In the genomic region with DNA sequence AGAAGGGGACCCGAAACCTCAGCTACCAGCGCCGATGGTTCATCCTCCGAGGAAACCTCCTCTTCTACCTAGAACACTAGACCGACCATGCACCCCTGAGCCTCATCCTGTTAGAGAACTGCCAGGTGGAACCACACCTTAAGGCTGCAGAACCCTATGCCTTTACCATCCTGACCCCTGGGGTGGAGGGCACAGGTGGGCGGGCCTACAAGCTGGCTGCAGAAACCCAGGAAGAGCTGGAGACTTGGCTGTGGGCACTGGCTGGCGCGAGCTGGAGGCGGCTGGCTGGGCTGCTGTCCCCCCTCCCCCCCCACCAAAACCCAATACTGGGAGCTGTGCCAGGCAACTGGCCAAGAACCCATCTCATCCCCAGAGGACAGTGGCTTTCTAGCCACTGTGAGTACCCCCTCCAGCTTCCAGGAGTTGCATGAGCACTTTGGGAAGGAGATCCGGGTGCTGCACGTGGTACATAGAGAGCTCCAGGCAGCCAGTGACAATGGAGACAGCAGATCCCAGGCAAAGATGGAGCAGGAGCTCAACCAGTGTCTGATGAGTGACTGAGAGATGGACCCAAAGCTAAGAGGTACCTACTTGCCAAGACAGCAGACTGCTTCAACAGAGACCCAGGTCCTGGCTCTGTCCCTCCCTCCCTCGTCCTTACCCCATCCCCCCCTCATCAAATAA, we compare ENCODE assay signal across 9 cellular contexts. TPM values are rescaled to one million over a fixed set of nuclear protein-coding genes. Genes with fewer than 3 reads are reported as not detected.
DNase-seq lines count a peak whose midpoint lies in the region; ATAC-seq, FAIRE-seq and TF ChIP-seq lines count a peak whose summit lies in the region.
"Had no signal": no experiment of that assay in that cellular context is flagged by ENCODE, and none has a peak within 500 bp of the region (broad histone marks: within the 10 kb centered on the region; RNA-seq: fewer than 3 reads in every experiment).

No MANE protein-coding gene starts in this region.

- peak overlapping the region; percentile 99 for H3K4me2 ChIP-seq in GM12878 (ENCODE audit: control insufficient read depth, insufficient read depth)

- H3K36me3 ChIP-seq in A673 (ENCODE audit: insufficient read depth, low read length, poor library complexity, severe bottlenecking) = peaks cover 47% of the 10 kb centered on the region
- H3K36me3 ChIP-seq in HUES6 (ENCODE audit: control insufficient read depth, insufficient read depth, low read length) = peaks cover 50% of the 10 kb centered on the region
- peaks cover 3 to 23% of the 10 kb centered on the region in 2 experiments for H3K36me3 ChIP-seq in GM12878 (ENCODE audit: control insufficient read depth in 2 of 2, insufficient read depth in 2 of 2, low read length in 1 of 2)
- H3K36me3 ChIP-seq in mesodermal cell (ENCODE audit: control insufficient read depth, insufficient read depth, low read length) = peaks cover 65% of the 10 kb centered on the region

- H3K27me3 ChIP-seq in A673 (replicated peaks; ENCODE audit: insufficient read depth, low read depth, low read length, poor library complexity) (no peaks in the 10 kb centered on the region), HUES6 (ENCODE audit: control insufficient read depth, insufficient read depth, low read length) (no peaks in the 10 kb centered on the region), GM12878 (replicated peaks in 1 of 2; ENCODE audit: control insufficient read depth in 2 of 2, insufficient read depth in 2 of 2, low read length in 1 of 2) (no peaks in the 10 kb centered on the region)

- TF ChIP-seq RAD21 in GM12878 (IDR thresholded peaks at IDR 0.05; ENCODE audit: insufficient read depth, low read depth, low read length) = no peak

- SMC1A ChIA-PET in GM12878 (lab: Charles Lee; ENCODE audit: uncharacterized antibody, unreplicated experiment) = interaction anchor here (0.7 to 1.7 kb wide), 5 partner anchors 9 to 265 kb away, joined by 3 to 4 read pairs (median 4); a partner anchor contains a TSS

- H3K9me3 ChIP-seq in A673 (ENCODE audit: low read depth, low read length, poor library complexity, severe bottlenecking) (no peaks in the 10 kb centered on the region), HUES6 (ENCODE audit: control insufficient read depth, insufficient read depth, low read depth, low read length) (no peaks in the 10 kb centered on the region), GM12878 (replicated peaks; ENCODE audit: control insufficient read depth, insufficient read depth, low read length) (no peaks in the 10 kb centered on the region), mesodermal cell (ENCODE audit: control insufficient read depth, low read length) (no peaks in the 10 kb centered on the region)

- TF ChIP-seq EP300 in GM12878 (IDR thresholded peaks at IDR 0.05; ENCODE audit: borderline replicate concordance in 1 of 2, control insufficient read depth in 1 of 2, low read depth in 2 of 2, low read length in 2 of 2) = no peak

- intact Hi-C loops in A673 (cut with micrococcal nuclease; ENCODE audit: unreplicated experiment) (no loop called here), GM12878 (cut with micrococcal nuclease; ENCODE audit: unreplicated experiment) (loop anchor here (10.0 kb wide), 1 partner anchor 262 kb away; a partner anchor contains a TSS)

- peaks cover 18% of the 10 kb centered on the region for H3K79me2 ChIP-seq in GM12878 (ENCODE audit: control insufficient read depth, insufficient read depth, low read length)

- TF ChIP-seq POLR2A in GM12878 (IDR thresholded peaks at IDR 0.05; ENCODE audit: low read depth, low read length) = no peak; the same call in none of the 2 replicates

- H3K4me1 ChIP-seq in A673 (ENCODE audit: insufficient read depth, low read length, poor library complexity, severe bottlenecking) = peaks cover 13% of the 10 kb centered on the region
- H3K4me1 ChIP-seq in HUES6 (ENCODE audit: control insufficient read depth, insufficient read depth, low read length) = peaks cover 12% of the 10 kb centered on the region
- peaks cover 16% of the 10 kb centered on the region for H3K4me1 ChIP-seq in GM12878 (ENCODE audit: control insufficient read depth, insufficient read depth, low read length)
- H3K4me1 ChIP-seq in mesodermal cell (ENCODE audit: control insufficient read depth, insufficient read depth, low read length, poor library complexity, severe bottlenecking) = peaks cover 13% of the 10 kb centered on the region

- no peak for FAIRE-seq in GM12878 (lab: Jason Lieb, UNC)

- CTCF ChIA-PET in A673 (lab: Charles Lee) = no interaction called here
- CTCF ChIA-PET in GM12878 (lab: Yijun Ruan, JAX) = interaction anchor here (0.7 to 1.1 kb wide), 2 partner anchors 13 to 242 kb away, joined by 3 to 4 read pairs; no protein-coding TSS in a partner anchor

- peaks cover 4% of the 10 kb centered on the region for H4K20me1 ChIP-seq in GM12878 (ENCODE audit: control insufficient read depth, insufficient read depth)

- no TSS peak for BruUV-seq in A673 (replicated peaks; lab: Mats Ljungman, UMichigan)
- BruUV-seq in GM12878 (replicated peaks; lab: Mats Ljungman, UMichigan) = no TSS peak

- H3K9ac ChIP-seq in HUES6 (ENCODE audit: low read length) (peak overlapping the region; percentile 98), GM12878 (ENCODE audit: control insufficient read depth, insufficient read depth, low read length) (no peak overlapping the region; the same call in 1 of the 2 replicates)

- RAD21 ChIA-PET in GM12878 (lab: Charles Lee; ENCODE audit: unreplicated experiment) = interaction anchor here (0.6 to 4.3 kb wide), 5 partner anchors 10 to 214 kb away, joined by 3 to 33 read pairs (median 4); a partner anchor contains a TSS

- TF ChIP-seq CTCF in A673 (conservative IDR thresholded peaks at IDR 0.05; ENCODE audit: low read depth, low read length) (no peak), GM12878 (IDR thresholded peaks at IDR 0.05 in 2 of 3, conservative IDR thresholded peaks at IDR 0.05 in 1 of 3; ENCODE audit: control insufficient read depth in 2 of 3, extremely low read depth in 1 of 3, insufficient read depth in 1 of 3, low read depth in 3 of 3, low read length in 3 of 3) (no peak)

- in situ Hi-C loops in GM12878 (cut with MboI) = no loop called here

- DNase-seq in A673 (ENCODE audit: low spot score) = no peak
- DNase-seq in GM12878 (ENCODE audit: low read depth, low spot score) = no peak

- H3K27ac ChIP-seq in A673 (ENCODE audit: low read depth, low read length, poor library complexity, severe bottlenecking) (peak overlapping the region; percentile 94), HUES6 (ENCODE audit: low read depth, low read length) (no peak overlapping the region), GM12878 (ENCODE audit: control insufficient read depth, insufficient read depth) (no peak overlapping the region), mesodermal cell (ENCODE audit: low read depth, low read length, severe bottlenecking) (peak overlapping the region; percentile 100)

- H2AFZ ChIP-seq in GM12878 (ENCODE audit: control insufficient read depth, low read depth, low read length) = no peak overlapping the region

- ATAC-seq in GM12878 (no peak), HG03095 (IDR thresholded peaks at IDR 0.05; ENCODE audit: unreplicated experiment) (no peak), GM18511 (IDR thresholded peaks at IDR 0.05; ENCODE audit: unreplicated experiment) (no peak), GM19023 (IDR thresholded peaks at IDR 0.05; ENCODE audit: unreplicated experiment) (no peak), GM18858 (IDR thresholded peaks at IDR 0.05; ENCODE audit: unreplicated experiment) (no peak)

- 76% methylated on average over 12 of the region's 12 CpGs for WGBS in GM12878 (ENCODE audit: insufficient coverage, insufficient replicate concordance, low lambda C conversion rate, missing lambda C conversion rate)
- WGBS in mesodermal cell (ENCODE audit: insufficient coverage in 2 of 2), 2 experiments = 90 to 98% methylated on average over 7 to 8 of the region's 12 CpGs

- H3K4me3 ChIP-seq in A673 (ENCODE audit: low read depth, low read length, poor library complexity, severe bottlenecking) = peak overlapping the region; percentile 98
- H3K4me3 ChIP-seq in HUES6 (ENCODE audit: low read depth, low read length) = peak overlapping the region; percentile 98; the same call in 1 of the 2 replicates
- H3K4me3 ChIP-seq in GM12878 = peak overlapping the region; percentile 94; the same call in 1 of the 2 replicates
- peak overlapping the region; percentile 94 for H3K4me3 ChIP-seq in mesodermal cell (ENCODE audit: extremely low read depth, insufficient read depth, low read length, poor library complexity, severe bottlenecking)

- POLR2A ChIA-PET in A673 (lab: Charles Lee; ENCODE audit: low non-redundant PET) (no interaction called here), GM12878 (lab: Charles Lee) (interaction anchor here (0.5 to 3.8 kb wide), 8 partner anchors 9 to 170 kb away, joined by 3 to 21 read pairs (median 3); a partner anchor contains a TSS)

RNA-seq across cellular contexts. Expression of a gene that starts 1.4 kb away (rescaled TPM):
- total RNA-seq in A673 (2021) (67.6 and 72.5 TPM in 2 replicates), GM12878 (2014; rRNA removed) (25.1 and 27.9 TPM in 2 replicates), GM12878 (2014; rRNA removed; fragmentation: Illumina TruSeq; extraction: Trizol) (26.5 and 29.3 TPM in 2 replicates), GM12878 (2021) (47.9 and 52.8 TPM in 2 replicates)
- total RNA-seq in GM12878 (2013; cell fraction: nucleolus; rRNA removed) = 26.2 and 26.6 TPM in 2 replicates
- polyA plus RNA-seq in GM12878 (2011; ENCODE audit: low read depth) = 12.0 TPM
- polyA plus RNA-seq in GM12878 (2011; rRNA removed) (36.7 and 46.6 TPM in 2 replicates), GM12878 (2014; fragmentation: Illumina TruSeq; extraction: Trizol) (26.8 and 33.3 TPM in 2 replicates), GM12878 (2014; fragmentation: Nextera tagmentation; extraction: Ambion mirVana) (1 to 10 TPM; 3.3 to 5.5 TPM), GM12878 (2014; rRNA removed) (34.3 and 35.8 TPM in 2 replicates), GM12878 (2016; fragmentation: Nextera tagmentation; extraction: Ambion mirVana) (10 to 100 TPM; 44.5 to 46.0 TPM)
- 35.0 and 46.2 TPM in 2 replicates for polyA plus RNA-seq in GM12878 (2011; cell fraction: cytosol; rRNA removed)
- 87.1 and 99.3 TPM in 2 replicates for polyA plus RNA-seq in GM12878 (2011; cell fraction: nucleus; rRNA removed)
- polyA plus RNA-seq in GM12878 (2012) = 27.1 and 34.5 TPM in 2 replicates
- 12.2 and 21.0 TPM in 2 replicates for polyA minus RNA-seq in GM12878 (2011; rRNA and poly(A)+ RNA removed)
- 6.5 and 8.0 TPM in 2 replicates for polyA minus RNA-seq in GM12878 (2011; cell fraction: cytosol; rRNA and poly(A)+ RNA removed)
- 13.1 and 20.2 TPM in 2 replicates for polyA minus RNA-seq in GM12878 (2011; cell fraction: nucleus; rRNA and poly(A)+ RNA removed)
- 30.5 TPM for polyA plus RNA-seq in mesodermal cell (2013, experiment 1 of 2)
- 32.0 TPM for polyA plus RNA-seq in mesodermal cell (2013, experiment 2 of 2)

RNA-seq across cellular contexts. Expression of a gene that starts 13.8 kb away (rescaled TPM):
- total RNA-seq in A673 (2021) (59.3 and 66.0 TPM in 2 replicates), GM12878 (2014; rRNA removed) (19.5 and 25.5 TPM in 2 replicates), GM12878 (2014; rRNA removed; fragmentation: Illumina TruSeq; extraction: Trizol) (11.5 TPM in 2 replicates), GM12878 (2021) (44.0 and 51.2 TPM in 2 replicates)
- total RNA-seq in GM12878 (2013; cell fraction: nucleolus; rRNA removed) = 28.6 and 35.9 TPM in 2 replicates
- 10.4 TPM for polyA plus RNA-seq in GM12878 (2011; ENCODE audit: low read depth)
- polyA plus RNA-seq in GM12878 (2011; rRNA removed) (6.4 and 11.4 TPM in 2 replicates), GM12878 (2014; fragmentation: Illumina TruSeq; extraction: Trizol) (15.7 and 19.0 TPM in 2 replicates), GM12878 (2014; fragmentation: Nextera tagmentation; extraction: Ambion mirVana) (1 to 10 TPM; 2.2 to 4.4 TPM), GM12878 (2014; rRNA removed) (26.2 and 30.7 TPM in 2 replicates), GM12878 (2016; fragmentation: Nextera tagmentation; extraction: Ambion mirVana) (10 to 100 TPM in 1 of 2 experiments, 1 to 10 TPM in 1; 6.9 to 11.6 TPM)
- 26.7 and 26.8 TPM in 2 replicates for polyA plus RNA-seq in GM12878 (2011; cell fraction: cytosol; rRNA removed)
- 32.0 and 43.5 TPM in 2 replicates for polyA plus RNA-seq in GM12878 (2011; cell fraction: nucleus; rRNA removed)
- 22.9 and 23.4 TPM in 2 replicates for polyA plus RNA-seq in GM12878 (2012)
- polyA minus RNA-seq in GM12878 (2011; rRNA and poly(A)+ RNA removed) = 18.4 and 31.1 TPM in 2 replicates
- polyA minus RNA-seq in GM12878 (2011; cell fraction: cytosol; rRNA and poly(A)+ RNA removed) = 17.8 and 19.3 TPM in 2 replicates
- 7.6 and 18.6 TPM in 2 replicates for polyA minus RNA-seq in GM12878 (2011; cell fraction: nucleus; rRNA and poly(A)+ RNA removed)
- polyA plus RNA-seq in mesodermal cell (2013, experiment 1 of 2) = 29.0 TPM
- 24.5 TPM for polyA plus RNA-seq in mesodermal cell (2013, experiment 2 of 2)

RNA-seq across cellular contexts. Expression of a gene that starts 18.1 kb away (rescaled TPM):
- not detected in 2 replicates for total RNA-seq in A673 (2021)
- total RNA-seq in GM12878 (2013; cell fraction: nucleolus; rRNA removed) = not detected in 2 replicates
- not detected in 2 replicates for total RNA-seq in GM12878 (2014; rRNA removed)
- total RNA-seq in GM12878 (2014; rRNA removed; fragmentation: Illumina TruSeq; extraction: Trizol) = not detected in 2 replicates
- not detected in 2 replicates for total RNA-seq in GM12878 (2021)
- polyA plus RNA-seq in GM12878 (2011; ENCODE audit: low read depth) = not detected
- 0.61 TPM in 1 of 2 replicates, not detected in the other for polyA plus RNA-seq in GM12878 (2011; rRNA removed)
- polyA plus RNA-seq in GM12878 (2011; cell fraction: cytosol; rRNA removed) = 0.50 TPM in 1 of 2 replicates, not detected in the other
- not detected in 2 replicates for polyA plus RNA-seq in GM12878 (2011; cell fraction: nucleus; rRNA removed)
- polyA plus RNA-seq in GM12878 (2012) = 0.96 TPM in 1 of 2 replicates, not detected in the other
- polyA plus RNA-seq in GM12878 (2014; fragmentation: Illumina TruSeq; extraction: Trizol) = 1.2 TPM in 1 of 2 replicates, not detected in the other
- under 1 TPM in 1 of 2 experiments, not detected in 1; 0.79 TPM for polyA plus RNA-seq in GM12878 (2014; fragmentation: Nextera tagmentation; extraction: Ambion mirVana)
- 0.19 and 2.5 TPM in 2 replicates for polyA plus RNA-seq in GM12878 (2014; rRNA removed)
- polyA plus RNA-seq in GM12878 (2016; fragmentation: Nextera tagmentation; extraction: Ambion mirVana) = under 1 TPM in 1 of 2 experiments, not detected in 1; 0.33 TPM
- polyA minus RNA-seq in GM12878 (2011; rRNA and poly(A)+ RNA removed) = not detected in 2 replicates
- not detected in 2 replicates for polyA minus RNA-seq in GM12878 (2011; cell fraction: cytosol; rRNA and poly(A)+ RNA removed)
- polyA minus RNA-seq in GM12878 (2011; cell fraction: nucleus; rRNA and poly(A)+ RNA removed) = not detected in 2 replicates
- 0.92 TPM for polyA plus RNA-seq in mesodermal cell (2013, experiment 1 of 2)
- polyA plus RNA-seq in mesodermal cell (2013, experiment 2 of 2) = 1.0 TPM
- total RNA-seq: aorta had no signal

RNA-seq across cellular contexts. Expression of a gene that starts 25.8 kb away (rescaled TPM):
- total RNA-seq in A673 (2021) (0.86 and 1.3 TPM in 2 replicates), GM12878 (2014; rRNA removed) (85.4 and 89.7 TPM in 2 replicates), GM12878 (2014; rRNA removed; fragmentation: Illumina TruSeq; extraction: Trizol) (47.7 and 52.6 TPM in 2 replicates), GM12878 (2021) (124 and 125 TPM in 2 replicates)
- 58.7 and 62.2 TPM in 2 replicates for total RNA-seq in GM12878 (2013; cell fraction: nucleolus; rRNA removed)
- polyA plus RNA-seq in GM12878 (2011; ENCODE audit: low read depth) = 39.5 TPM
- polyA plus RNA-seq in GM12878 (2011; rRNA removed) (42.5 and 62.5 TPM in 2 replicates), GM12878 (2014; fragmentation: Illumina TruSeq; extraction: Trizol) (85.0 and 130 TPM in 2 replicates), GM12878 (2014; fragmentation: Nextera tagmentation; extraction: Ambion mirVana) (10 to 100 TPM in 1 of 2 experiments, 1 to 10 TPM in 1; 2.8 to 16.0 TPM), GM12878 (2014; rRNA removed) (98.4 and 124 TPM in 2 replicates), GM12878 (2016; fragmentation: Nextera tagmentation; extraction: Ambion mirVana) (100 to 1,000 TPM; 147 to 153 TPM)
- polyA plus RNA-seq in GM12878 (2011; cell fraction: cytosol; rRNA removed) = 104 and 113 TPM in 2 replicates
- polyA plus RNA-seq in GM12878 (2011; cell fraction: nucleus; rRNA removed) = 234 and 279 TPM in 2 replicates
- polyA plus RNA-seq in GM12878 (2012) = 90.6 and 97.1 TPM in 2 replicates
- 45.6 and 80.6 TPM in 2 replicates for polyA minus RNA-seq in GM12878 (2011; rRNA and poly(A)+ RNA removed)
- polyA minus RNA-seq in GM12878 (2011; cell fraction: cytosol; rRNA and poly(A)+ RNA removed) = 16.0 and 19.1 TPM in 2 replicates
- 27.7 and 42.4 TPM in 2 replicates for polyA minus RNA-seq in GM12878 (2011; cell fraction: nucleus; rRNA and poly(A)+ RNA removed)
- polyA plus RNA-seq in mesodermal cell (2013, experiment 1 of 2) = 1.6 TPM
- 2.2 TPM for polyA plus RNA-seq in mesodermal cell (2013, experiment 2 of 2)

RNA-seq across cellular contexts. Expression of a gene that starts 38.7 kb away (rescaled TPM):
- total RNA-seq in A673 (2021) (21.6 and 22.0 TPM in 2 replicates), GM12878 (2014; rRNA removed) (10.5 and 10.6 TPM in 2 replicates), GM12878 (2014; rRNA removed; fragmentation: Illumina TruSeq; extraction: Trizol) (6.4 and 6.6 TPM in 2 replicates), GM12878 (2021) (11.1 and 12.0 TPM in 2 replicates)
- 11.9 and 12.6 TPM in 2 replicates for total RNA-seq in GM12878 (2013; cell fraction: nucleolus; rRNA removed)
- 2.0 TPM for polyA plus RNA-seq in GM12878 (2011; ENCODE audit: low read depth)
- polyA plus RNA-seq in GM12878 (2011; rRNA removed) (3.2 and 4.0 TPM in 2 replicates), GM12878 (2014; fragmentation: Illumina TruSeq; extraction: Trizol) (1.3 and 4.5 TPM in 2 replicates), GM12878 (2014; fragmentation: Nextera tagmentation; extraction: Ambion mirVana) (1 to 10 TPM in 1 of 2 experiments, under 1 TPM in 1; 0.14 to 1.0 TPM), GM12878 (2014; rRNA removed) (7.0 and 8.6 TPM in 2 replicates), GM12878 (2016; fragmentation: Nextera tagmentation; extraction: Ambion mirVana) (1 to 10 TPM in 1 of 2 experiments, under 1 TPM in 1; 0.88 to 1.2 TPM)
- polyA plus RNA-seq in GM12878 (2011; cell fraction: cytosol; rRNA removed) = 5.7 and 5.9 TPM in 2 replicates
- 7.3 and 8.5 TPM in 2 replicates for polyA plus RNA-seq in GM12878 (2011; cell fraction: nucleus; rRNA removed)
- 3.8 and 4.6 TPM in 2 replicates for polyA plus RNA-seq in GM12878 (2012)
- 5.3 and 8.5 TPM in 2 replicates for polyA minus RNA-seq in GM12878 (2011; rRNA and poly(A)+ RNA removed)
- polyA minus RNA-seq in GM12878 (2011; cell fraction: cytosol; rRNA and poly(A)+ RNA removed) = 2.8 and 3.8 TPM in 2 replicates
- 4.7 and 6.3 TPM in 2 replicates for polyA minus RNA-seq in GM12878 (2011; cell fraction: nucleus; rRNA and poly(A)+ RNA removed)
- 18.9 TPM for polyA plus RNA-seq in mesodermal cell (2013, experiment 1 of 2)
- 14.7 TPM for polyA plus RNA-seq in mesodermal cell (2013, experiment 2 of 2)

Comparison
In these comparisons a context has a peak if more than half of its experiments do, and no peak if none do; other contexts are left out.
1. H3K27ac ChIP-seq: peak in A673 (single experiment) and mesodermal cell (single experiment); none in HUES6 (single experiment) and GM12878 (single experiment).
2. Peak in every context shown above with its lines, with median percentiles within 50 percentile points of each other: H3K4me3 ChIP-seq.